ENCODE assay signal across 15 cellular contexts in genomic region chr20:5190444-5190843, GRCh38.
"Had no signal": no experiment of that assay in that cellular context is flagged by ENCODE, and none has a peak within 500 bp of the region (broad histone marks: within the 10 kb centered on the region; RNA-seq: fewer than 3 reads in every experiment).

No MANE protein-coding gene starts in this region.

- H3K4me2 ChIP-seq: hepatocyte had no signal

- H3K4me3 Mint-ChIP-seq: activated CD4-positive, alpha-beta memory T cell treated with anti-CD3 and anti-CD28 coated beads for 36 hours; activated CD4-positive, alpha-beta T cell treated with anti-CD3 and anti-CD28 coated beads for 36 hours; activated naive CD4-positive, alpha-beta T cell treated with anti-CD3 and anti-CD28 coated beads for 36 hours; activated T-helper 1 cell treated with anti-CD3 and anti-CD28 coated beads, Interleukin-12 subunit alpha, Interleukin-12 subunit beta, Interleukin-2, Interleukin-4 antibody, amounts not matched to agents 30 ng/mL and 10 ng/mL and 1 ng/mL, durations not matched to agents 14 hours and 24 hours and 36 hours; naive thymus-derived CD8-positive, alpha-beta T cell; stimulated activated naive B cell treated with anti-CD40 and anti-IgM and Interleukin-4, amounts not matched to agents 10 μg/mL and 1 μg/mL and 100 μg/mL, for 72 hours had no signal

- DNase-seq: activated CD4-positive, alpha-beta memory T cell treated with anti-CD3 and anti-CD28 coated beads for 36 hours; activated CD4-positive, alpha-beta T cell treated with anti-CD3 and anti-CD28 coated beads for 36 hours; activated naive CD4-positive, alpha-beta T cell treated with anti-CD3 and anti-CD28 coated beads for 36 hours; esophagus squamous epithelium; islet precursor cell; naive thymus-derived CD8-positive, alpha-beta T cell; retina; stimulated activated naive B cell treated with anti-CD40 and anti-IgM and Interleukin-4, amounts not matched to agents 10 μg/mL and 1 μg/mL and 100 μg/mL, for 72 hours; substantia nigra; T-helper 1 cell had no signal

- H3K4me3 ChIP-seq: esophagus squamous epithelium, hepatocyte, tibial nerve, vagina had no signal

- ATAC-seq: activated CD4-positive, alpha-beta T cell treated with anti-CD3 and anti-CD28 coated beads for 36 hours; naive thymus-derived CD8-positive, alpha-beta T cell had no signal

- H3K79me2 ChIP-seq: hepatocyte had no signal

- H3K27me3 Mint-ChIP-seq: activated CD4-positive, alpha-beta memory T cell treated with anti-CD3 and anti-CD28 coated beads for 36 hours; activated CD4-positive, alpha-beta T cell treated with anti-CD3 and anti-CD28 coated beads for 36 hours; naive thymus-derived CD8-positive, alpha-beta T cell; stimulated activated naive B cell treated with anti-CD40 and anti-IgM and Interleukin-4, amounts not matched to agents 10 μg/mL and 1 μg/mL and 100 μg/mL, for 72 hours had no signal

- H3K27me3 ChIP-seq: esophagus squamous epithelium, hepatocyte, neutrophil, tibial nerve, vagina had no signal

- H2AFZ ChIP-seq: hepatocyte had no signal

- H3K9me3 Mint-ChIP-seq: activated CD4-positive, alpha-beta memory T cell treated with anti-CD3 and anti-CD28 coated beads for 36 hours; activated naive CD4-positive, alpha-beta T cell treated with anti-CD3 and anti-CD28 coated beads for 36 hours; activated T-helper 1 cell treated with anti-CD3 and anti-CD28 coated beads, Interleukin-12 subunit alpha, Interleukin-12 subunit beta, Interleukin-2, Interleukin-4 antibody, amounts not matched to agents 30 ng/mL and 10 ng/mL and 1 ng/mL, durations not matched to agents 14 hours and 24 hours and 36 hours; naive thymus-derived CD8-positive, alpha-beta T cell; stimulated activated naive B cell treated with anti-CD40 and anti-IgM and Interleukin-4, amounts not matched to agents 10 μg/mL and 1 μg/mL and 100 μg/mL, for 72 hours had no signal

- H3K27ac ChIP-seq: hepatocyte, neutrophil, vagina had no signal

- H3K9me3 ChIP-seq: esophagus squamous epithelium, neutrophil, tibial nerve, vagina had no signal
